1 cellular context compared by ENCODE assay signal in genomic region chr3:126554560-126555525, GRCh38.
TF ChIP-seq lines count a peak whose summit lies in the region.

No MANE protein-coding gene starts in this region.

TF ChIP-seq in HepG2, 621 proteins besides CTCF, POLR2A, EP300 and RAD21:
- TF ChIP-seq CREM (IDR thresholded peaks at IDR 0.05), result no peak
- no peak for TF ChIP-seq CREM (CRISPR knock-in tag; IDR thresholded peaks at IDR 0.05)
- peak; percentile 67 for TF ChIP-seq STAG1 (CRISPR knock-in tag; IDR thresholded peaks at IDR 0.05)
- peak; percentile 40; the same call in 1 of the 2 replicates for TF ChIP-seq SMC3 (IDR thresholded peaks at IDR 0.05; ENCODE audit: low read length)
- TF ChIP-seq ZNF24 (IDR thresholded peaks at IDR 0.05), result no peak
- TF ChIP-seq RCOR2 (CRISPR knock-in tag; IDR thresholded peaks at IDR 0.05), result no peak
